ENCODE assay signal across 9 cellular contexts in the genomic region with DNA sequence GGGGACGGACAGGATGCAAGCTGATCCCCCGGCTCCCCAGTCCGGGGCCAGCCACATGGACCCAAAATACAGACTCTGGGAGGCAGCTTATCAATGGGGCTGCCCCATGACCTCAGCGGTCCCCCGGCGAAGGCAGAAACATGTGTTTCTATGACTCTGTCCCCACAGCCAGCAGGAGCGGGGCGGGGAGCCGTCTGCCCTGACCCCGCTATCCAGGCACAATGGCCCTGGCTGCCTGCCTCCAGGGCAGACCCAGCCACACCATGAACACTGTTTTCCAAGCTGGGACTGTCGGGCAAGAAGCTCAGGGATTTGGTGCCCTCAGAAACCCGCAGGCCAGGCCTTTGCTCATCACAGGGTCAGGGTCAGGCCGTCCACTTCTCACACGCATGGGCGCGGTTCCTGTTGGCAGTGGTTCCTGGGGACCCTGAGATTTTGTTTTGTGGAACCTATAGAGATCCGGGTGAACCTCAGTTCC.
DNase-seq lines count a peak whose midpoint lies in the region; ATAC-seq and TF ChIP-seq lines count a peak whose summit lies in the region.
"Had no signal": no experiment of that assay in that cellular context is flagged by ENCODE, and none has a peak within 500 bp of the region (broad histone marks: within the 10 kb centered on the region; RNA-seq: fewer than 3 reads in every experiment).

No MANE protein-coding gene starts in this region.

- H3K4me3 ChIP-seq in gastrocnemius medialis: no peak overlapping the region

- peaks cover 0 to 13% of the 10 kb centered on the region in 2 donors for H3K36me3 ChIP-seq in gastrocnemius medialis

- in situ Hi-C loops in gastrocnemius medialis (cut with MboI; ENCODE audit: low sequenced_read_pairs in 4 of 4): loop anchor here in 3 of 4 donors (25.0 kb wide), 2 partner anchors 92 to 392 kb away; no protein-coding TSS in a partner anchor

- intact Hi-C loops in gastrocnemius medialis (cut with DNase I; ENCODE audit: low total_unique reads): loop anchor here (1.0 to 5.0 kb wide), 5 partner anchors 17 to 197 kb away; a partner anchor contains a TSS

- peaks cover 73 to 83% of the 10 kb centered on the region in 2 donors for H3K4me1 ChIP-seq in gastrocnemius medialis

- H3K27me3 ChIP-seq in gastrocnemius medialis: no peaks in the 10 kb centered on the region

- H3K9me3 ChIP-seq in gastrocnemius medialis: no peaks in the 10 kb centered on the region

- ATAC-seq in left lobe of liver: peak; percentile 52
- ATAC-seq in gastrocnemius medialis: peak; percentile 15 to 23
- ATAC-seq in GM19395 (IDR thresholded peaks at IDR 0.05; ENCODE audit: unreplicated experiment): no peak

- TF ChIP-seq POLR2A in gastrocnemius medialis (IDR thresholded peaks at IDR 0.05): no peak

- DNase-seq in Ammon's horn (ENCODE audit: low spot score): peak; percentile 72
- DNase-seq in caudate nucleus (lab: John Stamatoyannopoulos, UW): peak in 37 of 61 donors; percentile 23 to 82 (median 67)
- DNase-seq in left lobe of liver (ENCODE audit: low spot score): no peak
- no peak for DNase-seq in gastrocnemius medialis
- DNase-seq in GM19240 (ENCODE audit: insufficient read length, low spot score): no peak
- DNase-seq in cerebellum (ENCODE audit: low spot score): no peak
- DNase-seq in NK-92 (lab: John Stamatoyannopoulos, UW; ENCODE audit: unreplicated experiment): no peak
- DNase-seq: NCI-H1048 had no signal

- H3K27ac ChIP-seq in caudate nucleus (ENCODE audit: low read depth, low read length) (peak overlapping the region; percentile 88), gastrocnemius medialis (peak overlapping the region; percentile 93 to 98 (median 97))

- TF ChIP-seq CTCF in gastrocnemius medialis (IDR thresholded peaks at IDR 0.05 in 4 of 5, conservative IDR thresholded peaks at IDR 0.05 in 1 of 5): no peak

Comparison
In these comparisons a context has a peak if more than half of its experiments do, and no peak if none do; other contexts are left out.
1. DNase-seq: peak in Ammon's horn (single experiment) and caudate nucleus (37 of 61); none in left lobe of liver (single experiment), gastrocnemius medialis (0 of 2), GM19240 (single experiment), cerebellum (single experiment) and NK-92 (single experiment).